In genomic region chr2:47323009-47323821, GRCh38 we compare ENCODE assay signal across 1 cellular context.
TF ChIP-seq lines count a peak whose summit lies in the region.

No MANE protein-coding gene starts in this region.

TF ChIP-seq in GM12878, 131 proteins besides CTCF, POLR2A, EP300 and RAD21 (continued from another document and continues in another):
- TF ChIP-seq NKRF (conservative IDR thresholded peaks at IDR 0.05) (no peak), IKZF2 (IDR thresholded peaks at IDR 0.05) (peak in 1 of 2 experiments; percentile 47; a peak in 1 of 4 replicates), FOS (IDR thresholded peaks at IDR 0.05; ENCODE audit: borderline replicate concordance, extremely low read depth, insufficient read length) (no peak), NR2C1 (IDR thresholded peaks at IDR 0.05) (no peak), ZNF24 (IDR thresholded peaks at IDR 0.05) (0 out of 2 replicates have a peak, but pooled peaks have one; percentile 14), ZBTB4 (CRISPR knock-in tag; IDR thresholded peaks at IDR 0.05) (no peak), TBL1XR1 (IDR thresholded peaks at IDR 0.05; ENCODE audit: low read depth, low read length) (peak; percentile 63; the same call in 1 of the 2 replicates), ATF2 (IDR thresholded peaks at IDR 0.05; ENCODE audit: low read length) (no peak), MXI1 (IDR thresholded peaks at IDR 0.05; ENCODE audit: low read depth, low read length) (0 out of 2 replicates have a peak, but pooled peaks have one; percentile 21), ZNF384 (IDR thresholded peaks at IDR 0.05; ENCODE audit: borderline replicate concordance, low read depth, low read length) (no peak), RELA (IDR thresholded peaks at IDR 0.05; ENCODE audit: borderline replicate concordance, partially characterized antibody) (peak; percentile 39), PBX3 (IDR thresholded peaks at IDR 0.05; ENCODE audit: insufficient replicate concordance, low read depth, low read length) (peak; percentile 53), KLF5 (IDR thresholded peaks at IDR 0.05; ENCODE audit: partially characterized antibody) (no peak), POLR2AphosphoS2 (IDR thresholded peaks at IDR 0.05; ENCODE audit: low read depth, low read length) (no peak), HDGF (IDR thresholded peaks at IDR 0.05) (peak; percentile 97), REST (IDR thresholded peaks at IDR 0.05; ENCODE audit: low read depth, low read length) (no peak), TCF3 (IDR thresholded peaks at IDR 0.05; ENCODE audit: borderline replicate concordance, insufficient read depth, low read depth, low read length) (peak; percentile 79; the same call in 1 of the 2 replicates), CBFB (IDR thresholded peaks at IDR 0.05; ENCODE audit: low read depth) (no peak), MAX (IDR thresholded peaks at IDR 0.05; ENCODE audit: low read depth, low read length) (0 out of 2 replicates have a peak, but pooled peaks have one; percentile 34), RCOR1 (conservative IDR thresholded peaks at IDR 0.05; ENCODE audit: low read depth, low read length) (no peak), SMAD1 (IDR thresholded peaks at IDR 0.05; ENCODE audit: low read depth, partially characterized antibody) (no peak), ZNF217 (IDR thresholded peaks at IDR 0.05) (no peak), IRF4 (IDR thresholded peaks at IDR 0.05; ENCODE audit: low read depth, low read length) (peak; percentile 82), ZBTB11 (CRISPR knock-in tag; IDR thresholded peaks at IDR 0.05) (no peak), ESRRA (IDR thresholded peaks at IDR 0.05; ENCODE audit: low read length) (0 out of 2 replicates have a peak, but pooled peaks have one; percentile 49), ELK1 (IDR thresholded peaks at IDR 0.05; ENCODE audit: low read depth, low read length) (0 out of 2 replicates have a peak, but pooled peaks have one; percentile 38), RFX5 (IDR thresholded peaks at IDR 0.05; ENCODE audit: low read depth, low read length) (no peak), NR2C2 (IDR thresholded peaks at IDR 0.05; ENCODE audit: borderline replicate concordance, control insufficient read depth, insufficient read length, low read depth) (no peak), YY1 (IDR thresholded peaks at IDR 0.05; ENCODE audit: low read depth, low read length) (peak; percentile 95), NBN (IDR thresholded peaks at IDR 0.05) (peak; percentile 91), RB1 (IDR thresholded peaks at IDR 0.05; ENCODE audit: borderline replicate concordance) (peak; percentile 59; the same call in 1 of the 2 replicates), BHLHE40 (IDR thresholded peaks at IDR 0.05; ENCODE audit: borderline replicate concordance in 1 of 2, low read depth in 2 of 2, low read length in 1 of 2) (peak; percentile 29 to 32; a peak in 1 of 4 replicates), TCF12 (IDR thresholded peaks at IDR 0.05; ENCODE audit: low read depth, low read length) (peak; percentile 84; the same call in 1 of the 2 replicates), SIN3A (IDR thresholded peaks at IDR 0.05; ENCODE audit: low read depth, low read length) (no peak), TCF7 (IDR thresholded peaks at IDR 0.05; ENCODE audit: borderline replicate concordance) (no peak), PKNOX1 (IDR thresholded peaks at IDR 0.05) (peak; percentile 70), RUNX3 (IDR thresholded peaks at IDR 0.05; ENCODE audit: low read length) (no peak; the same call in 1 of the 2 replicates), HDAC2 (IDR thresholded peaks at IDR 0.05) (no peak), IRF3 (IDR thresholded peaks at IDR 0.05) (no peak), BRCA1 (IDR thresholded peaks at IDR 0.05; ENCODE audit: low read depth, low read length) (no peak), SRF (IDR thresholded peaks at IDR 0.05; ENCODE audit: low read depth in 2 of 2, low read length in 2 of 2) (no peak), MYC (IDR thresholded peaks at IDR 0.05; ENCODE audit: insufficient read depth, insufficient read length, insufficient replicate concordance, low read length, severe bottlenecking) (no peak), NR2F1 (conservative IDR thresholded peaks at IDR 0.05) (peak; percentile 34; the same call in 1 of the 2 replicates), CREM (IDR thresholded peaks at IDR 0.05; ENCODE audit: low read depth) (peak; percentile 46; the same call in 1 of the 2 replicates), NFXL1 (IDR thresholded peaks at IDR 0.05; ENCODE audit: borderline replicate concordance) (no peak)
